Comparison of ENCODE assay signal across 20 cellular contexts in the genomic region with DNA sequence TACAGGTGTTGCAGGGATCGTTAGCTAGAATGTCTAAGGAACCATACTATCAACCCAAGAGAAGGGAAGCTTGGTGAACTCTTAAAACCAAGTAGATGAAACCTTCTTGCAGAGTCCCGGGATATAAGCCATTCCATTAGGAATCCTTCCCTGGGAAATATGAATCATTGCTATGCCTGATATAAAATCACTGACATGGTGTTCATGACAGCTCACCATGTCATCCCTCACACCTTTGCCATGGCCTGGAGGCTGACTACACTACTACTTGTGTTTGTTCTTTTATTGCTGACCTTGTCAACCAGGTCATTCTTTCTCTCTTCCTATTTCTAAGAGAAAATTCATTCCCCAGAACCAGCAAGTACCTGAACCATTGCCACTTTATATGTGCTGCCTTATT. TPM values are rescaled to one million over a fixed set of nuclear protein-coding genes. Genes with fewer than 3 reads are reported as not detected.
"Had no signal": no experiment of that assay in that cellular context is flagged by ENCODE, and none has a peak within 500 bp of the region (broad histone marks: within the 10 kb centered on the region; RNA-seq: fewer than 3 reads in every experiment).

No MANE protein-coding gene starts in this region.

- H3K27me3 ChIP-seq: neural progenitor cell, ovary, right lobe of liver had no signal

- H3K36me3 Mint-ChIP-seq: activated CD4-positive, alpha-beta memory T cell treated with anti-CD3 and anti-CD28 coated beads for 36 hours; activated naive CD8-positive, alpha-beta T cell; naive B cell; T-cell; WTC11 had no signal

- H3K4me2 ChIP-seq: neural progenitor cell had no signal

- ATAC-seq: left lobe of liver, right lobe of liver, T-cell, WTC11 had no signal

- H3K9me3 Mint-ChIP-seq: activated CD4-positive, alpha-beta memory T cell treated with anti-CD3 and anti-CD28 coated beads for 36 hours; activated T-helper 1 cell treated with anti-CD3 and anti-CD28 coated beads, Interleukin-12 subunit alpha, Interleukin-12 subunit beta, Interleukin-2, Interleukin-4 antibody, amounts not matched to agents 30 ng/mL and 10 ng/mL and 1 ng/mL, durations not matched to agents 14 hours and 24 hours and 36 hours; neural progenitor cell; T-cell; WTC11 had no signal

- H3K36me3 ChIP-seq: neural progenitor cell, ovary, right lobe of liver had no signal

- DNase-seq: activated CD4-positive, alpha-beta memory T cell treated with anti-CD3 and anti-CD28 coated beads for 36 hours; activated CD4-positive, alpha-beta T cell treated with anti-CD3 and anti-CD28 coated beads for 4 hours; activated T-cell treated with anti-CD3 and anti-CD28 coated beads for 4 hours; effector memory CD4-positive, alpha-beta T cell; foreskin fibroblast; glutamatergic neuron; hypothalamus; islet precursor cell; naive B cell; ovary; right lobe of liver; small intestine; stimulated activated CD4-positive, alpha-beta T cell treated with anti-CD3 and anti-CD28 coated beads, Interleukin-4, amount 100 ng/mL, for 24 hours; stimulated activated naive CD4-positive, alpha-beta T cell; T-cell had no signal

- H3K4me1 Mint-ChIP-seq: T-cell had no signal

- FAIRE-seq: small intestine had no signal

- H3K4me3 ChIP-seq: neural progenitor cell, ovary, right lobe of liver had no signal

- H3K27me3 Mint-ChIP-seq: activated naive CD8-positive, alpha-beta T cell; naive B cell; T-cell had no signal

- H3K9me3 ChIP-seq: ovary, right lobe of liver had no signal

- H2AFZ ChIP-seq: neural progenitor cell had no signal

- H3K4me1 ChIP-seq: right lobe of liver had no signal

- H3K9ac ChIP-seq: neural progenitor cell had no signal

- H3K27ac ChIP-seq: neural progenitor cell, ovary, right lobe of liver had no signal

- H3K4me3 Mint-ChIP-seq: activated CD4-positive, alpha-beta memory T cell treated with anti-CD3 and anti-CD28 coated beads for 36 hours; activated naive CD8-positive, alpha-beta T cell; activated T-helper 1 cell treated with anti-CD3 and anti-CD28 coated beads, Interleukin-12 subunit alpha, Interleukin-12 subunit beta, Interleukin-2, Interleukin-4 antibody, amounts not matched to agents 30 ng/mL and 10 ng/mL and 1 ng/mL, durations not matched to agents 14 hours and 24 hours and 36 hours; naive B cell; neural progenitor cell; T-cell; WTC11 had no signal

- H3K27ac Mint-ChIP-seq: activated CD4-positive, alpha-beta memory T cell treated with anti-CD3 and anti-CD28 coated beads for 36 hours; activated naive CD8-positive, alpha-beta T cell; activated T-helper 1 cell treated with anti-CD3 and anti-CD28 coated beads, Interleukin-12 subunit alpha, Interleukin-12 subunit beta, Interleukin-2, Interleukin-4 antibody, amounts not matched to agents 30 ng/mL and 10 ng/mL and 1 ng/mL, durations not matched to agents 14 hours and 24 hours and 36 hours; neural progenitor cell; T-cell; WTC11 had no signal

RNA-seq across cellular contexts. Expression of a gene that starts 12.1 kb away (rescaled TPM):
- total RNA-seq: activated T-helper 1 cell treated with anti-CD3 and anti-CD28 coated beads, Interleukin-12 subunit alpha, Interleukin-12 subunit beta, Interleukin-2, Interleukin-4 antibody, amounts not matched to agents 30 ng/mL and 10 ng/mL and 1 ng/mL, durations not matched to agents 14 hours and 24 hours and 36 hours had no signal
